In genomic region chr13:41231786-41232185, GRCh38 we compare ENCODE assay signal across 13 cellular contexts. TPM values are rescaled to one million over a fixed set of nuclear protein-coding genes. Genes with fewer than 3 reads are reported as not detected.
DNase-seq lines count a peak whose midpoint lies in the region; ATAC-seq and TF ChIP-seq lines count a peak whose summit lies in the region.
"Had no signal": no experiment of that assay in that cellular context is flagged by ENCODE, and none has a peak within 500 bp of the region (broad histone marks: within the 10 kb centered on the region; RNA-seq: fewer than 3 reads in every experiment).

No MANE protein-coding gene starts in this region.

- H3K36me3 Mint-ChIP-seq in central memory CD8-positive, alpha-beta T cell (ENCODE audit: insufficient read depth), result peaks cover 14% of the 10 kb centered on the region
- H3K36me3 Mint-ChIP-seq in naive thymus-derived CD8-positive, alpha-beta T cell, result peaks cover 5 to 89% (median 35%) of the 10 kb centered on the region in 3 donors

- no peak for TF ChIP-seq CTCF in psoas muscle (IDR thresholded peaks at IDR 0.05)

- peaks cover under 1 to 74% of the 10 kb centered on the region in 2 donors for H3K36me3 ChIP-seq in psoas muscle (ENCODE audit: insufficient read depth in 1 of 2, low read depth in 1 of 2)

- 76 to 86% (median 81%) methylated on average over 3 of the region's 3 CpGs for whole genome bisulfite sequencing in psoas muscle, 3 donors

- H3K27me3 ChIP-seq in psoas muscle (ENCODE audit: insufficient read depth in 3 of 3, low read length in 2 of 3), result no peaks in the 10 kb centered on the region
- H3K27me3 ChIP-seq: vagina had no signal

- H3K4me1 ChIP-seq in psoas muscle, result no peaks in the 10 kb centered on the region
- H3K4me1 ChIP-seq: vagina had no signal

- H3K4me3 ChIP-seq in psoas muscle, result no peak overlapping the region
- H3K4me3 ChIP-seq: vagina had no signal

- peak overlapping the region; percentile 82 for H3K27ac Mint-ChIP-seq in central memory CD8-positive, alpha-beta T cell (ENCODE audit: low read depth)
- H3K27ac Mint-ChIP-seq in naive thymus-derived CD8-positive, alpha-beta T cell, result peak overlapping the region in 6 of 10 donors; percentile 3 to 89 (median 56)

- no peak overlapping the region for H3K27ac ChIP-seq in psoas muscle
- H3K27ac ChIP-seq: vagina had no signal

- peak; percentile 4 for DNase-seq in NCI-H146 (lab: John Stamatoyannopoulos, UW)
- no peak for DNase-seq in NCI-H146 treated with DMSO at 0.1 percent for 48 hours (lab: John Stamatoyannopoulos, UW; ENCODE audit: unreplicated experiment)
- peak; percentile 42 for DNase-seq in M059J (ENCODE audit: low read depth)
- no peak for DNase-seq in central memory CD8-positive, alpha-beta T cell (ENCODE audit: low spot score in 2 of 2)
- DNase-seq in naive thymus-derived CD8-positive, alpha-beta T cell, result no peak
- DNase-seq in psoas muscle, result no peak
- DNase-seq: caudate nucleus, hypothalamus, MV-4-11, nucleus accumbens had no signal

- POLR2A ChIA-PET in naive thymus-derived CD8-positive, alpha-beta T cell (lab: Charles Lee), result no interaction called here

- peak overlapping the region; percentile 31 for H3K4me3 Mint-ChIP-seq in central memory CD8-positive, alpha-beta T cell
- H3K4me3 Mint-ChIP-seq in naive thymus-derived CD8-positive, alpha-beta T cell, result peak overlapping the region in 2 of 10 donors; percentile 24 to 57

- ATAC-seq in central memory CD8-positive, alpha-beta T cell (replicated peaks; ENCODE audit: extremely low read depth, poor library complexity, severe bottlenecking), result no peak
- ATAC-seq in naive thymus-derived CD8-positive, alpha-beta T cell, result no peak
- no peak for ATAC-seq in HG03378 (IDR thresholded peaks at IDR 0.05; ENCODE audit: unreplicated experiment)
- ATAC-seq in GM21723 (IDR thresholded peaks at IDR 0.05; ENCODE audit: unreplicated experiment), result no peak
- no peak for ATAC-seq in psoas muscle

- no peaks in the 10 kb centered on the region for H3K27me3 Mint-ChIP-seq in central memory CD8-positive, alpha-beta T cell
- H3K27me3 Mint-ChIP-seq in naive thymus-derived CD8-positive, alpha-beta T cell, result no peaks in the 10 kb centered on the region

- H3K9me3 Mint-ChIP-seq in central memory CD8-positive, alpha-beta T cell, result no peaks in the 10 kb centered on the region
- H3K9me3 Mint-ChIP-seq in naive thymus-derived CD8-positive, alpha-beta T cell, result no peaks in the 10 kb centered on the region

- H3K4me1 Mint-ChIP-seq in central memory CD8-positive, alpha-beta T cell, result peaks cover 18% of the 10 kb centered on the region
- H3K4me1 Mint-ChIP-seq in naive thymus-derived CD8-positive, alpha-beta T cell, result peaks cover 10 to 23% (median 14%) of the 10 kb centered on the region in 4 donors

- no peaks in the 10 kb centered on the region for H3K9me3 ChIP-seq in psoas muscle
- H3K9me3 ChIP-seq: vagina had no signal

- intact Hi-C loops in psoas muscle (cut with DNase I), result no loop called here

RNA-seq across cellular contexts. Expression of gene MTRF1, which starts 31.6 kb away (rescaled TPM):
- 9.6 and 12.2 TPM in 2 replicates for total RNA-seq in M059J (2014; rRNA removed; shearing (Covaris generic))
- 10 to 100 TPM; 44.2 to 45.9 TPM for total RNA-seq in naive thymus-derived CD8-positive, alpha-beta T cell
- polyA plus RNA-seq in naive thymus-derived CD8-positive, alpha-beta T cell, result 10 to 100 TPM; 13.8 to 24.3 (median 19.7) TPM
- 10 to 100 TPM in 2 of 4 donors, 1 to 10 TPM in 2; 8.7 to 14.2 (median 11.1) TPM for total RNA-seq in psoas muscle
- polyA plus RNA-seq in psoas muscle, result 10 to 100 TPM; 12.5 to 29.6 (median 16.0) TPM

RNA-seq across cellular contexts. Expression of gene KBTBD7, which starts 37.4 kb away (rescaled TPM):
- 3.8 and 4.4 TPM in 2 replicates for total RNA-seq in M059J (2014; rRNA removed; shearing (Covaris generic))
- total RNA-seq in naive thymus-derived CD8-positive, alpha-beta T cell, result 1 to 10 TPM; 6.4 to 6.8 TPM
- 1 to 10 TPM; 4.6 to 7.5 (median 5.0) TPM for polyA plus RNA-seq in naive thymus-derived CD8-positive, alpha-beta T cell
- 1 to 10 TPM; 2.1 to 5.3 (median 3.8) TPM for total RNA-seq in psoas muscle
- 1 to 10 TPM; 1.1 to 5.9 (median 1.3) TPM for polyA plus RNA-seq in psoas muscle

Comparison
In these comparisons a context has a peak if more than half of its experiments do, and no peak if none do; other contexts are left out.
1. DNase-seq: peak in NCI-H146 (single experiment) and M059J (single experiment); none in NCI-H146 treated with DMSO at 0.1 percent for 48 hours (single experiment), central memory CD8-positive, alpha-beta T cell (0 of 2), naive thymus-derived CD8-positive, alpha-beta T cell (0 of 10) and psoas muscle (0 of 2).